Comparison of ENCODE assay signal across 26 cellular contexts in the genomic region with DNA sequence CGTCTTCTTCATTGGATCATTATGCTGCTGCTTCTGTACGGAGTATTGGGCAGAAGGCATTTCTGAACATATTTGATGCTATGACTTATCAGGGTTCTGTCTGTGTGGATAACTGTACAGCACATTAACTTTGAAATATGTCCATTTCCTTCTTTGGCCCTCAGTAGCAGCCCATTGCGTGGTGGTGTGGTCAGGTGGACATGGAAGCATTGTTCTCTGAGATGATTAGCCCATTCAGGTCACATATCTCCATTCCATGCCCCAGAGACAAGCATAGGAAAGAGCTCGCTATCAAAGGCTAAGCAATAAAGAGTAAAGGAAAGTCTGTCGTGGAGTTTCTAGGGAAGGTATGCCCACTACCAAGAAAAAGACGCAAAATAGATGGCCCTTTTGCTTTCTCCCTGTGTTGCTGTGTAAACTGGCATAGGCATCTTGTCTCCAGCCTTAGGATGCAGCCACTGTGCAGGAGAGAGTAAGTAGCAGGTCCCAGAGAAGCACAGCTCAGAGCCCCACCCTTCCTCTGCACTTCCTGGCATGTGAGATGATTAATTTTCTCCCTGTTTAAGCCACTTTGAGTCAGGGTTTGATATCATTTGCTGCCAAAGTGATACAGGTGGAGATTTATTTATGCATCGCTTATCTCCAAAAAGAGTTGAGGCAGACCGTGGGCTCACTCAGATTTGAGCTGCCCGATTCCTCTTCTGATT.
DNase-seq lines count a peak whose midpoint lies in the region; ATAC-seq and TF ChIP-seq lines count a peak whose summit lies in the region.
"Had no signal": no experiment of that assay in that cellular context is flagged by ENCODE, and none has a peak within 500 bp of the region (broad histone marks: within the 10 kb centered on the region; RNA-seq: fewer than 3 reads in every experiment).

No MANE protein-coding gene starts in this region.

- H3K4me3 Mint-ChIP-seq in chondrocyte (ENCODE audit: unreplicated experiment), result no peak overlapping the region
- H3K4me3 Mint-ChIP-seq in naive thymus-derived CD4-positive, alpha-beta T cell, result peak overlapping the region in 9 of 10 donors; percentile 26 to 79 (median 61)
- H3K4me3 Mint-ChIP-seq: activated CD4-positive, alpha-beta T cell treated with anti-CD3 and anti-CD28 coated beads, Interleukin-2, amount 10 ng/mL, durations not matched to agents 24 days and 14 days; activated CD8-positive, alpha-beta memory T cell treated with anti-CD3 and anti-CD28 coated beads, Interleukin-2, amount 10 ng/mL, durations not matched to agents 7 days and 5 days; activated T-helper 17 cell treated with anti-CD3 and anti-CD28 coated beads, Interleukin-2, amount 50 U/mL, for 72 hours; brain; stimulated activated memory B cell treated with anti-CD40 and anti-IgM and Interleukin-4, amounts not matched to agents 10 μg/mL and 1 μg/mL and 100 μg/mL, for 72 hours; T-helper 2 cell treated with Interferon-gamma antibody and Interleukin-4, amounts not matched to agents 5 μg/mL and 100 μg/mL, for 36 hours had no signal

- TF ChIP-seq CTCF in chondrocyte (IDR thresholded peaks at IDR 0.05), result no peak
- TF ChIP-seq CTCF in esophagus squamous epithelium (IDR thresholded peaks at IDR 0.05), result no peak

- peak overlapping the region in 1 of 2 donors; percentile 41 for H3K27ac Mint-ChIP-seq in activated naive CD4-positive, alpha-beta T cell treated with anti-CD3 and anti-CD28 coated beads, Interleukin-2, amount 50 U/mL, for 72 hours
- peak overlapping the region; percentile 32 for H3K27ac Mint-ChIP-seq in chondrocyte (ENCODE audit: unreplicated experiment)
- H3K27ac Mint-ChIP-seq in naive thymus-derived CD4-positive, alpha-beta T cell, result peak overlapping the region in 8 of 9 donors; percentile 48 to 88 (median 74)
- H3K27ac Mint-ChIP-seq: activated CD4-positive, alpha-beta T cell treated with anti-CD3 and anti-CD28 coated beads, Interleukin-2, amount 10 ng/mL, durations not matched to agents 24 days and 14 days; activated CD8-positive, alpha-beta memory T cell treated with anti-CD3 and anti-CD28 coated beads, Interleukin-2, amount 10 ng/mL, durations not matched to agents 7 days and 5 days; activated T-helper 17 cell treated with anti-CD3 and anti-CD28 coated beads, Interleukin-2, amount 50 U/mL, for 72 hours; brain; stimulated activated memory B cell treated with anti-CD40 and anti-IgM and Interleukin-4, amounts not matched to agents 10 μg/mL and 1 μg/mL and 100 μg/mL, for 72 hours; T-helper 2 cell treated with Interferon-gamma antibody and Interleukin-4, amounts not matched to agents 5 μg/mL and 100 μg/mL, for 36 hours had no signal

- DNase-seq in activated naive CD4-positive, alpha-beta T cell treated with anti-CD3 and anti-CD28 coated beads, Interleukin-2, amount 50 U/mL, for 72 hours (ENCODE audit: low spot score in 2 of 2), result no peak
- DNase-seq in activated naive CD4-positive, alpha-beta T cell (lab: John Stamatoyannopoulos, UW), result no peak
- peak; percentile 31 for DNase-seq in HPDE6-E6E7 (ENCODE audit: extremely low spot score)
- no peak for DNase-seq in chondrocyte (ENCODE audit: low spot score)
- DNase-seq in naive thymus-derived CD4-positive, alpha-beta T cell, result peak in 1 of 9 donors; percentile 10
- DNase-seq in esophagus squamous epithelium (lab: John Stamatoyannopoulos, UW), result no peak
- no peak for DNase-seq in retina
- DNase-seq: activated CD4-positive, alpha-beta T cell treated with anti-CD3 and anti-CD28 coated beads, Interleukin-2, amount 10 ng/mL, durations not matched to agents 24 days and 14 days; activated CD8-positive, alpha-beta memory T cell treated with anti-CD3 and anti-CD28 coated beads, Interleukin-2, amount 10 ng/mL, durations not matched to agents 7 days and 5 days; Caco-2; DMS79; GOT3; KBM-7; mesenchymal stem cell; NCI-H1417 treated with DMSO at 0.1 percent for 48 hours; NCI-H2081 treated with DMSO at 0.1 percent for 48 hours; NCI-H510A; small intestine had no signal

- POLR2A ChIA-PET in naive thymus-derived CD4-positive, alpha-beta T cell (lab: Charles Lee), result interaction anchor here (0.5 to 0.6 kb wide), 2 partner anchors 168 to 310 kb away, joined by 3 to 4 read pairs; no protein-coding TSS in a partner anchor

- no peak overlapping the region for H3K27ac ChIP-seq in naive thymus-derived CD4-positive, alpha-beta T cell (ENCODE audit: low read depth, low read length)
- H3K27ac ChIP-seq in esophagus squamous epithelium, result no peak overlapping the region
- H3K27ac ChIP-seq: adrenal gland, suprapubic skin had no signal

- no peaks in the 10 kb centered on the region for H3K27me3 ChIP-seq in naive thymus-derived CD4-positive, alpha-beta T cell (ENCODE audit: control insufficient read depth in 2 of 2, insufficient read depth in 2 of 2, low read length in 2 of 2)
- H3K27me3 ChIP-seq in esophagus squamous epithelium, result peaks cover 0 to 14% (median 0%) of the 10 kb centered on the region in 4 donors
- H3K27me3 ChIP-seq: adrenal gland, suprapubic skin had no signal

- H3K36me3 Mint-ChIP-seq in activated naive CD4-positive, alpha-beta T cell treated with anti-CD3 and anti-CD28 coated beads, Interleukin-2, amount 50 U/mL, for 72 hours, result peaks cover 9 to 22% of the 10 kb centered on the region in 2 donors
- peaks cover 21% of the 10 kb centered on the region for H3K36me3 Mint-ChIP-seq in chondrocyte (ENCODE audit: low read depth)
- peaks cover 0 to 28% (median 16%) of the 10 kb centered on the region in 5 donors for H3K36me3 Mint-ChIP-seq in naive thymus-derived CD4-positive, alpha-beta T cell
- H3K36me3 Mint-ChIP-seq: stimulated activated memory B cell treated with anti-CD40 and anti-IgM and Interleukin-4, amounts not matched to agents 10 μg/mL and 1 μg/mL and 100 μg/mL, for 72 hours had no signal

- no peak overlapping the region for H3K4me3 ChIP-seq in naive thymus-derived CD4-positive, alpha-beta T cell (ENCODE audit: low read length)
- H3K4me3 ChIP-seq in esophagus squamous epithelium, result no peak overlapping the region
- H3K4me3 ChIP-seq: adrenal gland; BLaER1 treated with 17β-estradiol and CSF1 and Interleukin-3, amounts not matched to agents 10 nM and 100 nM; suprapubic skin had no signal

- TF ChIP-seq POLR2A in esophagus squamous epithelium (IDR thresholded peaks at IDR 0.05), result no peak

- H3K9me3 Mint-ChIP-seq in activated naive CD4-positive, alpha-beta T cell treated with anti-CD3 and anti-CD28 coated beads, Interleukin-2, amount 50 U/mL, for 72 hours, result peaks cover 13 to 14% of the 10 kb centered on the region in 2 donors
- H3K9me3 Mint-ChIP-seq in chondrocyte (ENCODE audit: low read depth), result peaks cover 7% of the 10 kb centered on the region
- H3K9me3 Mint-ChIP-seq in naive thymus-derived CD4-positive, alpha-beta T cell, result peaks cover 10 to 26% (median 22%) of the 10 kb centered on the region in 11 donors

- H3K36me3 ChIP-seq in naive thymus-derived CD4-positive, alpha-beta T cell (ENCODE audit: control insufficient read depth in 2 of 3, insufficient read depth in 3 of 3, low read length in 3 of 3), result no peaks in the 10 kb centered on the region
- peaks cover 0 to 18% (median 0%) of the 10 kb centered on the region in 3 donors for H3K36me3 ChIP-seq in esophagus squamous epithelium
- H3K36me3 ChIP-seq: adrenal gland; BLaER1 treated with 17β-estradiol and CSF1 and Interleukin-3, amounts not matched to agents 10 nM and 100 nM; suprapubic skin had no signal

- CTCF ChIA-PET in naive thymus-derived CD4-positive, alpha-beta T cell (lab: Charles Lee), result no interaction called here

- ATAC-seq in activated naive CD4-positive, alpha-beta T cell treated with anti-CD3 and anti-CD28 coated beads, Interleukin-2, amount 50 U/mL, for 72 hours, result peak; percentile 53 to 73
- no peak for ATAC-seq in naive thymus-derived CD4-positive, alpha-beta T cell
- ATAC-seq: activated CD8-positive, alpha-beta memory T cell treated with anti-CD3 and anti-CD28 coated beads, Interleukin-2, amount 10 ng/mL, durations not matched to agents 7 days and 5 days; activated T-helper 17 cell treated with anti-CD3 and anti-CD28 coated beads, Interleukin-2, amount 50 U/mL, for 72 hours; SK-N-SH treated with all-trans-retinoic acid at 6 μM for 48 hours; stimulated activated memory B cell treated with anti-CD40 and anti-IgM and Interleukin-4, amounts not matched to agents 10 μg/mL and 1 μg/mL and 100 μg/mL, for 72 hours had no signal

- H3K27me3 Mint-ChIP-seq in chondrocyte (ENCODE audit: low read depth), result no peaks in the 10 kb centered on the region
- H3K27me3 Mint-ChIP-seq in naive thymus-derived CD4-positive, alpha-beta T cell, result peaks cover 0 to 15% (median 6%) of the 10 kb centered on the region in 5 donors

- WGBS in esophagus squamous epithelium, 2 donors, result 69 to 79% methylated on average over 9 of the region's 9 CpGs

- intact Hi-C loops in naive thymus-derived CD4-positive, alpha-beta T cell (cut with micrococcal nuclease), result no loop called here
- intact Hi-C loops in esophagus squamous epithelium (cut with DNase I), result no loop called here

- H3K9me3 ChIP-seq in naive thymus-derived CD4-positive, alpha-beta T cell (ENCODE audit: control insufficient read depth in 2 of 3, low read length in 3 of 3), result peaks cover 0 to 14% (median 0%) of the 10 kb centered on the region in 3 experiments
- peaks cover 0 to 27% (median 22%) of the 10 kb centered on the region in 3 donors for H3K9me3 ChIP-seq in esophagus squamous epithelium

- H3K4me1 ChIP-seq in naive thymus-derived CD4-positive, alpha-beta T cell (ENCODE audit: control insufficient read depth in 2 of 2, insufficient read depth in 2 of 2, low read length in 2 of 2), result peaks cover 0 to 30% of the 10 kb centered on the region in 2 donors
- peaks cover 0 to 8% (median 0%) of the 10 kb centered on the region in 3 donors for H3K4me1 ChIP-seq in esophagus squamous epithelium
- H3K4me1 ChIP-seq: adrenal gland, Caco-2 had no signal

- peaks cover 31% of the 10 kb centered on the region for H3K4me1 Mint-ChIP-seq in chondrocyte (ENCODE audit: low read depth)
- H3K4me1 Mint-ChIP-seq in naive thymus-derived CD4-positive, alpha-beta T cell, result peaks cover 7 to 60% (median 38%) of the 10 kb centered on the region in 7 donors
- H3K4me1 Mint-ChIP-seq: activated CD8-positive, alpha-beta memory T cell treated with anti-CD3 and anti-CD28 coated beads, Interleukin-2, amount 10 ng/mL, durations not matched to agents 7 days and 5 days; activated T-helper 17 cell treated with anti-CD3 and anti-CD28 coated beads, Interleukin-2, amount 50 U/mL, for 72 hours; stimulated activated memory B cell treated with anti-CD40 and anti-IgM and Interleukin-4, amounts not matched to agents 10 μg/mL and 1 μg/mL and 100 μg/mL, for 72 hours had no signal
